Comparison of ENCODE assay signal across 32 cellular contexts in the genomic region with DNA sequence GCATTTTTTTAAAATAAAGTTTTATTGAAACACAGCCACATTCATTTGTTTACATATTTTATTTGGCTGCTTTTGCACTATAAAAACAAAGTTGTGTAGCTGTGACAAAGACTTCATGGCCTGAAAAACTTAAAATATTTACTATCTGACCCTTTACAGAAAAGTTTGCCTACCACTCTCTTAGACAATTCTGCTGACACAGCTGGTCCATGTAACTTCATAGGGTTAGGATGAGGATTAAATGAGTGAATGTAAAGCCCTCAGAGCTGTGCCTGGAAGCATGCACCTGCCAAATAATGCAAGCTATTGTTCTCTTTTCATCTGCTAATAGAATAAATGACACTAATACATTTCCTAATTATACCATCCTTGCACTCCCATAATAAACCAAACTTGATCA.
"Had no signal": no experiment of that assay in that cellular context is flagged by ENCODE, and none has a peak within 500 bp of the region (broad histone marks: within the 10 kb centered on the region; RNA-seq: fewer than 3 reads in every experiment).

No MANE protein-coding gene starts in this region.

- H3K27ac ChIP-seq: ascending aorta, cardiac muscle cell, VCaP had no signal

- ATAC-seq: activated CD4-positive, alpha-beta T cell treated with anti-CD3 and anti-CD28 coated beads for 36 hours; activated CD4-positive, CD25-positive, alpha-beta regulatory T cell treated with anti-CD3 and anti-CD28 coated beads, Interleukin-2, amount 50 U/mL, for 24 hours; activated CD8-positive, alpha-beta memory T cell treated with anti-CD3 and anti-CD28 coated beads, Interleukin-2, amount 10 ng/mL, durations not matched to agents 7 days and 5 days; activated CD8-positive, alpha-beta T cell treated with anti-CD3 and anti-CD28 coated beads, Interleukin-2, amount 10 ng/mL, durations not matched to agents 7 days and 5 days; activated naive CD8-positive, alpha-beta T cell treated with anti-CD3 and anti-CD28 coated beads, Interleukin-2, amount 50 U/mL, for 24 hours; WTC11 had no signal

- H3K4me1 ChIP-seq: ascending aorta had no signal

- H3K9me3 ChIP-seq: ascending aorta had no signal

- DNase-seq: activated CD4-positive, alpha-beta memory T cell treated with anti-CD3 and anti-CD28 coated beads, Interleukin-2, amount 10 ng/mL, durations not matched to agents 7 days and 5 days; activated CD4-positive, alpha-beta T cell treated with anti-CD3 and anti-CD28 coated beads for 1 hour; activated CD4-positive, alpha-beta T cell treated with anti-CD3 and anti-CD28 coated beads for 36 hours; activated CD4-positive, alpha-beta T cell treated with anti-CD3 and anti-CD28 coated beads for 48 hours; activated CD4-positive, alpha-beta T cell treated with anti-CD3 and anti-CD28 coated beads, Interleukin-2, amount 10 ng/mL, durations not matched to agents 7 days and 5 days; activated CD4-positive, alpha-beta T cell treated with anti-CD3 and anti-CD28 coated beads, Interleukin-2, amount 50 U/mL, for 48 hours; activated CD4-positive, CD25-positive, alpha-beta regulatory T cell; activated CD8-positive, alpha-beta memory T cell treated with anti-CD3 and anti-CD28 coated beads for 24 hours; activated CD8-positive, alpha-beta memory T cell treated with anti-CD3 and anti-CD28 coated beads, Interleukin-2, amount 10 ng/mL, durations not matched to agents 7 days and 5 days; activated CD8-positive, alpha-beta memory T cell treated with anti-CD3 and anti-CD28 coated beads, Interleukin-2, amount 50 U/mL, for 48 hours; activated CD8-positive, alpha-beta T cell treated with anti-CD3 and anti-CD28 coated beads, Interleukin-2, amount 10 ng/mL, durations not matched to agents 7 days and 5 days; activated effector memory CD4-positive, alpha-beta T cell treated with Interleukin-2 at 50 U/mL for 16 hours; activated gamma-delta T cell; activated naive CD4-positive, alpha-beta T cell treated with anti-CD3 and anti-CD28 coated beads, Interleukin-2, amount 10 ng/mL, durations not matched to agents 7 days and 5 days; activated naive CD4-positive, alpha-beta T cell treated with Interleukin-2 at 50 U/mL for 16 hours; activated naive CD8-positive, alpha-beta T cell treated with anti-CD3 and anti-CD28 coated beads, Interleukin-2, amount 10 ng/mL, durations not matched to agents 7 days and 5 days; activated naive CD8-positive, alpha-beta T cell treated with anti-CD3 and anti-CD28 coated beads, Interleukin-2, amount 50 U/mL, for 24 hours; activated T-cell treated with anti-CD3 and anti-CD28 coated beads, Interleukin-2, amount 50 U/mL, for 24 hours; activated T-cell treated with anti-CD3 and anti-CD28 coated beads, Interleukin-2, amount 50 U/mL, for 48 hours; amygdala; anterior cingulate cortex; caudate nucleus; cerebellar nuclear complex; T-helper 2 cell; T-helper 9 cell had no signal

- FAIRE-seq: bronchial epithelial cell, TTC549 had no signal

- H3K4me3 ChIP-seq: ascending aorta, cardiac muscle cell had no signal

- H3K36me3 ChIP-seq: ascending aorta, cardiac muscle cell had no signal

- H3K27me3 ChIP-seq: ascending aorta, cardiac muscle cell had no signal
